Comparison of ENCODE assay signal across 6 cellular contexts in the genomic region with DNA sequence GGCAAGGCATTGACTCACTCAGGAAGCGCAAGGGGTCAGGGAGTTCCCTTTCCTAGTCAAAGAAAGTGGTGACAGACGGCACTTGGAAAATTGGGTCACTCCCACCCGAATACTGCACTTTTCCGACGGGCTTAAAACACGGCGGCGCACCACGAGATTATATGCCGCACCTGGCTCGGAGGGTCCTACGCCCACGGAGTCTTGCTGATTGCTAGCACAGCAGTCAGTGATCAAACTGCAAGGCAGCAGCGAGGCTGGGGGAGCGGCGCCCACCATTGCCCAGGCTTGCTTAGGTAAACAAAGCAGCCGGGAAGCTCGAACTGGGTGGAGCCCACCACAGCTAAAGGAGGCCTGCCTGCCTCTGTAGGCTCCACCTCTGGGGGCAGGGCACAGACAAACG.
A peak's percentile ranks its signal among the peaks of the same experiment; 100 is the strongest.
DNase-seq lines count a peak whose midpoint lies in the region; ATAC-seq and TF ChIP-seq lines count a peak whose summit lies in the region.
"Not testable (repeated sequence)": the region's sequence is repeated elsewhere in the genome, so short reads cannot be mapped to it uniquely, and the experiment has no call there.

No MANE protein-coding gene starts in this region.

- H3K18ac ChIP-seq in neuronal stem cell (ENCODE audit: low read length), result not testable (repeated sequence)

- not testable (repeated sequence) for H3K79me1 ChIP-seq in neuronal stem cell (ENCODE audit: low read depth, low read length)

- WGBS in HUES64, result 25% methylated on average over 19 of the region's 19 CpGs
- WGBS in iPS DF 6.9 (ENCODE audit: insufficient coverage, insufficient read length), result no CpG with 5 or more reads among the region's 19 CpGs
- no CpG with 5 or more reads among the region's 19 CpGs for WGBS in neuronal stem cell (ENCODE audit: extremely low coverage in 2 of 2, insufficient read length in 2 of 2, insufficient replicate concordance in 1 of 2), 2 donors

- H3K4me2 ChIP-seq in neuronal stem cell (ENCODE audit: insufficient read depth, low read length, poor library complexity, severe bottlenecking), result not testable (repeated sequence)

- H3K4ac ChIP-seq in neuronal stem cell (ENCODE audit: low read length), result not testable (repeated sequence)

- H2BK5ac ChIP-seq in neuronal stem cell (ENCODE audit: low read length), result not testable (repeated sequence)

- H4K91ac ChIP-seq in neuronal stem cell (ENCODE audit: low read depth, low read length, poor library complexity), result not testable (repeated sequence)

- not testable (repeated sequence) for H3K27ac ChIP-seq in HUES64 (ENCODE audit: low read depth, low read length); iPS DF 6.9 (ENCODE audit: low read length); lower lobe of right lung; neuronal stem cell (replicated peaks; ENCODE audit: low read length)

- intact Hi-C loops in lower lobe of right lung (cut with DNase I), result not testable (repeated sequence)

- not testable (repeated sequence) for TF ChIP-seq CTCF in lower lobe of right lung (IDR thresholded peaks at IDR 0.05)

- H3K4me1 ChIP-seq in HUES64 (ENCODE audit: insufficient read depth, low read length); iPS DF 6.9 (ENCODE audit: control insufficient read depth, insufficient read depth, low read length); lower lobe of right lung; neuronal stem cell (ENCODE audit: control insufficient read depth in 2 of 2, insufficient read depth in 1 of 2, low read depth in 1 of 2, low read length in 2 of 2): not testable (repeated sequence)

- H4K8ac ChIP-seq in neuronal stem cell (ENCODE audit: low read depth, low read length), result not testable (repeated sequence)

- H2AFZ ChIP-seq in neuronal stem cell (ENCODE audit: low read length), result not testable (repeated sequence)

- not testable (repeated sequence) for H2BK12ac ChIP-seq in neuronal stem cell (ENCODE audit: low read length)

- H3K14ac ChIP-seq in neuronal stem cell (ENCODE audit: low read length), result peak overlapping the region; percentile 21

- H3K4me3 ChIP-seq in H7 (ENCODE audit: insufficient read depth, low read depth, low read length), result peak overlapping the region; percentile 41
- peak overlapping the region; percentile 54 for H3K4me3 ChIP-seq in HUES64 (ENCODE audit: low read length)
- H3K4me3 ChIP-seq in iPS DF 6.9 (ENCODE audit: low read length), result peak overlapping the region; percentile 71; the same call in 1 of the 2 replicates
- H3K4me3 ChIP-seq in lower lobe of right lung; neuronal stem cell (ENCODE audit: low read length in 2 of 2): not testable (repeated sequence)

- not testable (repeated sequence) for H3K23ac ChIP-seq in neuronal stem cell (ENCODE audit: low read depth, low read length, poor library complexity)

- not testable (repeated sequence) for DNase-seq in H7; iPS DF 6.9 (ENCODE audit: low read depth, low spot score); neuronal stem cell (ENCODE audit: low spot score)
- peak; percentile 41 for DNase-seq in NCI-H748 (lab: John Stamatoyannopoulos, UW; ENCODE audit: unreplicated experiment)
- DNase-seq in lower lobe of right lung, result peak; percentile 36

- H2AK5ac ChIP-seq in neuronal stem cell (ENCODE audit: low read depth, low read length), result not testable (repeated sequence)

- peak overlapping the region; percentile 55; the same call in 1 of the 2 replicates for H3K9ac ChIP-seq in HUES64 (ENCODE audit: low read depth, low read length)
- not testable (repeated sequence) for H3K9ac ChIP-seq in neuronal stem cell (ENCODE audit: low read depth, low read length, poor library complexity)

- H2BK15ac ChIP-seq in neuronal stem cell (ENCODE audit: low read length), result not testable (repeated sequence)

- not testable (repeated sequence) for H3K9me3 ChIP-seq in HUES64 (ENCODE audit: insufficient read depth, low read depth, low read length); iPS DF 6.9 (ENCODE audit: control insufficient read depth, insufficient read depth, low read length); lower lobe of right lung; neuronal stem cell (replicated peaks in 1 of 2; ENCODE audit: control insufficient read depth in 2 of 2, insufficient read depth in 1 of 2, low read depth in 1 of 2, low read length in 2 of 2)

- H3K36me3 ChIP-seq in H7 (replicated peaks; ENCODE audit: control insufficient read depth, insufficient read depth, low read length); HUES64 (ENCODE audit: insufficient read depth, low read length); iPS DF 6.9 (ENCODE audit: control insufficient read depth, insufficient read depth, low read length); lower lobe of right lung; neuronal stem cell (replicated peaks in 1 of 2; ENCODE audit: control insufficient read depth in 2 of 2, insufficient read depth in 2 of 2, low read length in 2 of 2): not testable (repeated sequence)

- not testable (repeated sequence) for H2BK120ac ChIP-seq in neuronal stem cell (ENCODE audit: low read depth, low read length)

- ATAC-seq in lower lobe of right lung, result not testable (repeated sequence)

- H3K27me3 ChIP-seq in H7 (ENCODE audit: control insufficient read depth, insufficient read depth, low read length); HUES64 (ENCODE audit: insufficient read depth, low read length); iPS DF 6.9 (ENCODE audit: control insufficient read depth, insufficient read depth, low read length); lower lobe of right lung (ENCODE audit: low read depth); neuronal stem cell (ENCODE audit: control insufficient read depth in 3 of 3, insufficient read depth in 3 of 3, low read depth in 1 of 3, low read length in 3 of 3): not testable (repeated sequence)
